22 cellular contexts compared by ENCODE assay signal in the genomic region with DNA sequence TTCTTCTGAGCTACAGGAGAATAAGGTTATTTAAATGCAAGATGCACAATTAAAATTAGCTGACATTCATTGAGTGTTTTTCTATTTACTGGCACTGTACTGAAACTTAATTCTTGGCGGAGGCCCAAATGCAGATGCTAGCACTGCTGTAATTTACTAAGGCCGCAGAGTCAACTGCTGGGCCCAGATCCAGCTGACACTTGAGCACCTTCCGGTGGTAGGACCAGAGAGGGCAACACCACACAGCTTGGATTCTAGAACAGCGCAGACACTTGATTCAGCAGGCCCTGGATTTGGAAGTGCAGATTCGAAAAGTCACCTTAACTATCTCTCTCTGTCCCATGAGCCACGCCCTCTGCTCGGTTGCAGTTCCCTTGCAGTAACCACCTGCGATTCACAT.
DNase-seq lines count a peak whose midpoint lies in the region; ATAC-seq, FAIRE-seq and TF ChIP-seq lines count a peak whose summit lies in the region.
"Had no signal": no experiment of that assay in that cellular context is flagged by ENCODE, and none has a peak within 500 bp of the region (broad histone marks: within the 10 kb centered on the region; RNA-seq: fewer than 3 reads in every experiment).

No MANE protein-coding gene starts in this region.

- H3K9me3 ChIP-seq in left ventricle myocardium inferior (replicated peaks) (no peaks in the 10 kb centered on the region), H1 (ENCODE audit: insufficient read depth in 2 of 2, low read depth in 1 of 2, low read length in 1 of 2) (no peaks in the 10 kb centered on the region), ascending aorta (no peaks in the 10 kb centered on the region)
- H3K9me3 ChIP-seq: A549, SJSA1 had no signal

- H2BK5ac ChIP-seq in H1 (ENCODE audit: low read depth, low read length) = no peak overlapping the region

- TF ChIP-seq POLR2A in H1 (IDR thresholded peaks at IDR 0.05; ENCODE audit: control extremely low read depth in 1 of 2, low read depth in 2 of 2, low read length in 2 of 2) = no peak

- H3K79me1 ChIP-seq in H1 (ENCODE audit: low read depth, low read length) = no peaks in the 10 kb centered on the region

- H4K20me1 ChIP-seq in H1 (replicated peaks in 1 of 2; ENCODE audit: control insufficient read depth in 1 of 2, insufficient read depth in 2 of 2, low read length in 2 of 2) = no peaks in the 10 kb centered on the region

- no peaks in the 10 kb centered on the region for H3K79me2 ChIP-seq in H1 (ENCODE audit: control insufficient read depth in 1 of 2, insufficient read depth in 2 of 2, low read length in 2 of 2)

- H2BK15ac ChIP-seq in H1 (ENCODE audit: low read length) = no peak overlapping the region

- H3K36me3 Mint-ChIP-seq in natural killer cell treated with Interleukin-12 subunit alpha and Interleukin-12 subunit beta and Interleukin-15 and Interleukin-18, amount 100 ng/mL, for 72 hours = no peaks in the 10 kb centered on the region

- H3K9me3 Mint-ChIP-seq in natural killer cell treated with Interleukin-12 subunit alpha and Interleukin-12 subunit beta and Interleukin-15 and Interleukin-18, amount 100 ng/mL, for 72 hours = no peaks in the 10 kb centered on the region
- H3K9me3 Mint-ChIP-seq: H9, HFFc6 had no signal

- no peak overlapping the region for H2BK12ac ChIP-seq in H1 (ENCODE audit: low read depth, low read length)

- POLR2A ChIA-PET in H1 (lab: Charles Lee; ENCODE audit: partially characterized antibody) = no interaction called here

- H3K27me3 ChIP-seq in left ventricle myocardium inferior (ENCODE audit: low read depth) (no peaks in the 10 kb centered on the region), H1 (replicated peaks in 1 of 4; ENCODE audit: control insufficient read depth in 3 of 4, extremely low read depth in 1 of 4, insufficient read depth in 3 of 4, low read length in 3 of 4) (no peaks in the 10 kb centered on the region), ascending aorta (no peaks in the 10 kb centered on the region)
- H3K27me3 ChIP-seq: SJSA1 had no signal

- no peak for ATAC-seq in Right ventricle myocardium superior (ENCODE audit: poor library complexity)
- no peak for ATAC-seq in natural killer cell treated with Interleukin-12 subunit alpha and Interleukin-12 subunit beta and Interleukin-15 and Interleukin-18, amount 100 ng/mL, for 72 hours
- ATAC-seq in GM18520 (IDR thresholded peaks at IDR 0.05; ENCODE audit: unreplicated experiment) = no peak
- ATAC-seq: A549, GM12878, K562 had no signal

- TF ChIP-seq EP300 in H1 (IDR thresholded peaks at IDR 0.05; ENCODE audit: borderline replicate concordance in 1 of 2, low read depth in 2 of 2, low read length in 2 of 2) = no peak

- no peak overlapping the region for H3K27ac Mint-ChIP-seq in natural killer cell treated with Interleukin-12 subunit alpha and Interleukin-12 subunit beta and Interleukin-15 and Interleukin-18, amount 100 ng/mL, for 72 hours
- H3K27ac Mint-ChIP-seq: B cell, H9, HFFc6 had no signal

- H3K4me1 ChIP-seq in left ventricle myocardium inferior = peaks cover 32% of the 10 kb centered on the region
- no peaks in the 10 kb centered on the region for H3K4me1 ChIP-seq in H1 (replicated peaks in 1 of 4; ENCODE audit: control insufficient read depth in 3 of 4, insufficient read depth in 4 of 4, low read length in 3 of 4)
- H3K4me1 ChIP-seq in ascending aorta = peaks cover 4 to 7% of the 10 kb centered on the region in 2 donors
- H3K4me1 ChIP-seq: A549, SJSA1 had no signal

- H3K36me3 ChIP-seq in left ventricle myocardium inferior (no peaks in the 10 kb centered on the region), H1 (ENCODE audit: control insufficient read depth in 2 of 4, insufficient read depth in 4 of 4, low read length in 3 of 4) (no peaks in the 10 kb centered on the region; a peak in 1 of 8 replicates), ascending aorta (no peaks in the 10 kb centered on the region)
- H3K36me3 ChIP-seq: SJSA1 had no signal

- no peak overlapping the region for H2AFZ ChIP-seq in H1 (ENCODE audit: low read length)

- H4K91ac ChIP-seq in H1 (replicated peaks; ENCODE audit: insufficient read length, low read length) = no peak overlapping the region

- TF ChIP-seq CTCF in left ventricle myocardium inferior (IDR thresholded peaks at IDR 0.05; ENCODE audit: borderline replicate concordance) = no peak
- TF ChIP-seq CTCF in H1 (IDR thresholded peaks at IDR 0.05; ENCODE audit: control extremely low read depth in 1 of 3, insufficient read depth in 1 of 3, low read depth in 1 of 3, low read length in 3 of 3) = no peak
- TF ChIP-seq CTCF in ascending aorta (IDR thresholded peaks at IDR 0.05) = no peak

- H3K4me2 ChIP-seq in H1 (ENCODE audit: insufficient read depth in 1 of 2, low read depth in 2 of 2, low read length in 2 of 2) = no peak overlapping the region
- H3K4me2 ChIP-seq: A549 had no signal

- 87% methylated on average over 8 of the region's 8 CpGs; no CpG with 5 or more reads in 1 of the 2 experiments for WGBS in H1 (ENCODE audit: extremely low coverage in 1 of 2, insufficient coverage in 1 of 2, insufficient read length in 1 of 2, insufficient replicate concordance in 2 of 2, low coverage in 1 of 2, low lambda C conversion rate in 2 of 2, missing lambda C conversion rate in 1 of 2), 2 experiments

- CTCF ChIA-PET in H1 (lab: Charles Lee; ENCODE audit: partially characterized antibody) = interaction anchor here (0.7 to 1.0 kb wide), 2 partner anchors 165 to 180 kb away, joined by 3 read pairs; no protein-coding TSS in a partner anchor

- FAIRE-seq in H1 (lab: Jason Lieb, UNC) = no peak
- FAIRE-seq in urothelium cell line (lab: Jason Lieb, UNC) = peak; percentile 42
- FAIRE-seq: A549, D721Med, GM12878, K562 had no signal

- H3K4me3 Mint-ChIP-seq in natural killer cell treated with Interleukin-12 subunit alpha and Interleukin-12 subunit beta and Interleukin-15 and Interleukin-18, amount 100 ng/mL, for 72 hours = no peak overlapping the region
- H3K4me3 Mint-ChIP-seq: B cell, H9, HFFc6 had no signal

- H3K23me2 ChIP-seq in H1 (ENCODE audit: low read depth, low read length) = no peaks in the 10 kb centered on the region

- no peak overlapping the region for H2BK120ac ChIP-seq in H1 (replicated peaks; ENCODE audit: low read depth, low read length)

- no peak overlapping the region for H4K5ac ChIP-seq in H1 (ENCODE audit: insufficient read length, low read depth, low read length)

- H3K4ac ChIP-seq in H1 (replicated peaks; ENCODE audit: insufficient read length, low read depth, low read length) = no peak overlapping the region

- H3K56ac ChIP-seq in H1 (replicated peaks; ENCODE audit: insufficient read length, low read depth, low read length) = no peak overlapping the region

- no peak overlapping the region for H3K23ac ChIP-seq in H1 (ENCODE audit: insufficient read length)

- no peak overlapping the region for H3K4me3 ChIP-seq in left ventricle myocardium inferior
- H3K4me3 ChIP-seq in H1 (ENCODE audit: extremely low read depth in 1 of 4, insufficient read depth in 2 of 4, low read depth in 3 of 4, low read length in 4 of 4) = no peak overlapping the region
- no peak overlapping the region for H3K4me3 ChIP-seq in ascending aorta
- H3K4me3 ChIP-seq: A549, GM12878, K562, SJSA1 had no signal

- peak; percentile 20 to 32; a peak in 2 of 4 replicates for TF ChIP-seq RAD21 in H1 (IDR thresholded peaks at IDR 0.05 in 1 of 2, conservative IDR thresholded peaks at IDR 0.05 in 1 of 2; ENCODE audit: low read depth in 2 of 2, low read length in 2 of 2)

- H2BK20ac ChIP-seq in H1 (ENCODE audit: low read length) = no peak overlapping the region

- peaks cover 0 to 10% of the 10 kb centered on the region in 2 donors for H3K4me1 Mint-ChIP-seq in natural killer cell treated with Interleukin-12 subunit alpha and Interleukin-12 subunit beta and Interleukin-15 and Interleukin-18, amount 100 ng/mL, for 72 hours (ENCODE audit: low read depth in 2 of 2)
- H3K4me1 Mint-ChIP-seq: B cell had no signal

- H3K27ac ChIP-seq in left ventricle myocardium inferior (replicated peaks) (peak overlapping the region; percentile 44), H1 (ENCODE audit: low read depth, low read length) (no peak overlapping the region), ascending aorta (no peak overlapping the region)
- H3K27ac ChIP-seq: A549, SJSA1 had no signal

- H2AK5ac ChIP-seq in H1 (ENCODE audit: low read depth, low read length) = no peak overlapping the region

- intact Hi-C loops in left ventricle myocardium inferior (cut with micrococcal nuclease) = no loop called here
- intact Hi-C loops in Right ventricle myocardium superior (cut with DNase I) = no loop called here
- intact Hi-C loops in ascending aorta (cut with DNase I) = no loop called here

- H3K14ac ChIP-seq in H1 (ENCODE audit: insufficient read length) = no peak overlapping the region

- H3K9ac ChIP-seq in H1 (replicated peaks in 1 of 4; ENCODE audit: extremely low read depth in 1 of 4, low read depth in 3 of 4, low read length in 3 of 4) = no peak overlapping the region

- no peak overlapping the region for H4K8ac ChIP-seq in H1 (ENCODE audit: extremely low read depth, insufficient read depth, low read length)

- H3K18ac ChIP-seq in H1 (ENCODE audit: extremely low read depth, low read length) = no peak overlapping the region

- no peaks in the 10 kb centered on the region for H3K27me3 Mint-ChIP-seq in natural killer cell treated with Interleukin-12 subunit alpha and Interleukin-12 subunit beta and Interleukin-15 and Interleukin-18, amount 100 ng/mL, for 72 hours
- H3K27me3 Mint-ChIP-seq: B cell had no signal

- DNase-seq in left ventricle myocardium inferior (no peak), Right ventricle myocardium superior (no peak), NCI-H2029 treated with DMSO at 0.1 percent for 48 hours (lab: John Stamatoyannopoulos, UW) (peak; percentile 39), H1 (ENCODE audit: low read depth in 1 of 2, low spot score in 2 of 2) (no peak), urothelium cell line (ENCODE audit: low spot score) (no peak), ascending aorta (ENCODE audit: low spot score in 2 of 2) (no peak)
- no peak for DNase-seq in natural killer cell treated with Interleukin-12 subunit alpha and Interleukin-12 subunit beta and Interleukin-15 and Interleukin-18, amount 100 ng/mL, for 72 hours (ENCODE audit: low spot score)
- DNase-seq: DND-41, H9, HFFc6, MV-4-11, NCI-H1105 treated with DMSO at 0.1 percent for 48 hours, NCI-H2081 treated with DMSO at 0.1 percent for 48 hours, NCI-H446 treated with DMSO at 0.1 percent for 48 hours, NCI-H526 treated with DMSO at 0.1 percent for 48 hours had no signal

TF ChIP-seq in H1, 55 proteins besides CTCF, POLR2A, EP300 and RAD21 (continues in another document):
- TF ChIP-seq YY1 (IDR thresholded peaks at IDR 0.05; ENCODE audit: low read depth, low read length) (no peak), EZH2 (IDR thresholded peaks at IDR 0.05; ENCODE audit: low read depth, low read length, severe bottlenecking) (no peak), GTF2F1 (IDR thresholded peaks at IDR 0.05; ENCODE audit: borderline replicate concordance, low read depth, low read length) (no peak), CREB1 (IDR thresholded peaks at IDR 0.05) (no peak), SAP30 (IDR thresholded peaks at IDR 0.05; ENCODE audit: insufficient read depth, insufficient replicate concordance, low read length) (no peak)
- TF ChIP-seq, protein P1, sequence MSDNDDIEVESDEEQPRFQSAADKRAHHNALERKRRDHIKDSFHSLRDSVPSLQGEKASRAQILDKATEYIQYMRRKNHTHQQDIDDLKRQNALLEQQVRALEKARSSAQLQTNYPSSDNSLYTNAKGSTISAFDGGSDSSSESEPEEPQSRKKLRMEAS (IDR thresholded peaks at IDR 0.05) = no peak
